Comparison of ENCODE assay signal across 34 cellular contexts in genomic region chr6:69072796-69073195, GRCh38.
"Had no signal": no experiment of that assay in that cellular context is flagged by ENCODE, and none has a peak within 500 bp of the region (broad histone marks: within the 10 kb centered on the region; RNA-seq: fewer than 3 reads in every experiment).

No MANE protein-coding gene starts in this region.

- H3K9me3 ChIP-seq: adrenal gland, ascending aorta, body of pancreas, breast epithelium had no signal

- H3K4me3 ChIP-seq: adrenal gland, ascending aorta, body of pancreas, breast epithelium, cardiac muscle cell had no signal

- H3K4me1 ChIP-seq: ascending aorta, body of pancreas, breast epithelium had no signal

- H3K27me3 ChIP-seq: adrenal gland, ascending aorta, body of pancreas, brain microvascular endothelial cell, breast epithelium, cardiac muscle cell had no signal

- H3K27ac ChIP-seq: adrenal gland, ascending aorta, body of pancreas, brain microvascular endothelial cell, breast epithelium, cardiac muscle cell had no signal

- ATAC-seq: activated naive CD4-positive, alpha-beta T cell treated with anti-CD3 and anti-CD28 coated beads, Interleukin-2, amount 50 U/mL, for 72 hours; activated naive CD8-positive, alpha-beta T cell treated with anti-CD3 and anti-CD28 coated beads, Interleukin-2, amount 50 U/mL, for 24 hours; activated T-cell treated with anti-CD3 and anti-CD28 coated beads, Interleukin-2, amount 50 U/mL, for 4 hours; activated T-cell treated with anti-CD3 and anti-CD28 coated beads, Interleukin-2, amount 50 U/mL, for 72 hours; activated T-helper 17 cell treated with anti-CD3 and anti-CD28 coated beads, Interleukin-2, amount 50 U/mL, for 72 hours; body of pancreas had no signal

- DNase-seq: activated effector memory CD4-positive, alpha-beta T cell treated with anti-CD3 and anti-CD28 coated beads, Interleukin-2, amount 50 U/mL, for 16 hours; activated effector memory CD4-positive, alpha-beta T cell treated with Interleukin-2 at 50 U/mL for 16 hours; activated gamma-delta T cell; activated gamma-delta T cell treated with Interleukin-2 at 50 U/mL for 16 hours; activated naive CD4-positive, alpha-beta T cell; activated naive CD4-positive, alpha-beta T cell treated with anti-CD3 and anti-CD28 coated beads for 36 hours; activated naive CD4-positive, alpha-beta T cell treated with anti-CD3 and anti-CD28 coated beads, Interleukin-2, amount 10 ng/mL, durations not matched to agents 7 days and 5 days; activated naive CD4-positive, alpha-beta T cell treated with anti-CD3 and anti-CD28 coated beads, Interleukin-2, amount 50 U/mL, for 16 hours; activated naive CD4-positive, alpha-beta T cell treated with Interleukin-2 at 50 U/mL for 16 hours; activated naive CD8-positive, alpha-beta T cell treated with anti-CD3 and anti-CD28 coated beads for 36 hours; activated naive CD8-positive, alpha-beta T cell treated with anti-CD3 and anti-CD28 coated beads, Interleukin-2, amount 10 ng/mL, durations not matched to agents 7 days and 5 days; activated naive CD8-positive, alpha-beta T cell treated with anti-CD3 and anti-CD28 coated beads, Interleukin-2, amount 50 U/mL, for 24 hours; activated T-cell treated with anti-CD3 and anti-CD28 coated beads, Interleukin-2, amount 50 U/mL, for 1 hour; activated T-cell treated with anti-CD3 and anti-CD28 coated beads, Interleukin-2, amount 50 U/mL, for 24 hours; activated T-cell treated with anti-CD3 and anti-CD28 coated beads, Interleukin-2, amount 50 U/mL, for 4 hours; activated T-cell treated with anti-CD3 and anti-CD28 coated beads, Interleukin-2, amount 50 U/mL, for 48 hours; activated T-cell treated with anti-CD3 and anti-CD28 coated beads, Interleukin-2, amount 50 U/mL, for 72 hours; adrenal gland; amniotic stem cell; amygdala; anterior cingulate cortex; aorta; body of pancreas; brain microvascular endothelial cell; caudate nucleus; central memory CD4-positive, alpha-beta T cell; cerebellar nuclear complex had no signal

- FAIRE-seq: astrocyte, bronchial epithelial cell had no signal

- H3K36me3 ChIP-seq: adrenal gland, ascending aorta, brain microvascular endothelial cell, breast epithelium, cardiac muscle cell had no signal
